ENCODE assay signal across 8 cellular contexts in the genomic region with DNA sequence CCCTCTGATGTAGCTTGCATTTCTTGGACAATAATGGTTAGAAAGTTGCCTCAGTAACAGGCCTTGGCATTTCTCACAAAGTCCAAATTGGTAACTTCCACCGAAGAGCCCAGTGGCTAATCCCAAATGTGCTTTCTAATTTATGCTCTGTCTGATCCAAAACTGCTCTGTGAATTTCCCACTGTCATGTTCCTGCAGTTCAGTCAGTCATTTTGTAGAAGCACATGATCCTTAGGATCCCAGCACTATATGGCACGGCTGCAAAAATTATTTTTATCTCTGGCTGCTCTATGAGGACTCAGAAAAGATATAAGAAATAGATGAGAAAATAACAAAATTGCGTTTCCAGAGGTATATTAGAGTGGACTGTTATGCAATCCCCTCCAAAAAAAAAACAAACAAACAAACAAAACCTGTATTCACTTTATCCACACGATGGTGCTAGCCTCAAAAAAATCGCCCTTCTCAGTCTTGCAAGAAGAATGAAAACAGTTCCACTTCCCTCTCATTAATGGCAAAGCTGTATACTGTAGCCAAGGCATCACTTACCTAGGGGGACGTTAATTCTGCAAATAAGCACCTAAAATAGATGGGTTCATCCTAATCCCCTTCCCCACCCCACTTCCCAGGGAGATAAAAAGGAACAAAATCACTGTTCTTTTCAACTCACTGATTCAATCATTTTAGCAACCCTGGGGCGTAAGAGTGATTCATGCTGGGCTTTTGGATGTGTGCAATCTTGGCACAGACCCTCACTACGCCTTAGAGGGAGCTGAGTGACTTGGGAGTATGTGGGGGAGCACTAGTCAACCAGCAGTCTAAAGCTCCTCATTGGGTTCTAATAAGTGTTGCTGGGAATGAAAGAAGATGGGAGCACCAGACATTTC.
DNase-seq lines count a peak whose midpoint lies in the region; ATAC-seq and TF ChIP-seq lines count a peak whose summit lies in the region.

No MANE protein-coding gene starts in this region.

- peak; percentile 75 for TF ChIP-seq CTCF in VCaP (conservative IDR thresholded peaks at IDR 0.05)

- no peaks in the 10 kb centered on the region for H3K9me3 ChIP-seq in CD4-positive, CD25-positive, alpha-beta regulatory T cell (ENCODE audit: control insufficient read depth in 2 of 2, low read length in 2 of 2)

- peaks cover 0 to 9% (median 0%) of the 10 kb centered on the region in 7 donors for H3K9me3 Mint-ChIP-seq in CD4-positive, CD25-positive, alpha-beta regulatory T cell

- no peak overlapping the region for H3K27ac ChIP-seq in CD4-positive, CD25-positive, alpha-beta regulatory T cell (ENCODE audit: insufficient read depth, low read length, poor library complexity, severe bottlenecking)
- H3K27ac ChIP-seq in VCaP, result no peak overlapping the region

- DNase-seq in CD4-positive, CD25-positive, alpha-beta regulatory T cell, result peak in 2 of 3 donors; percentile 6 to 33
- DNase-seq in LoVo (ENCODE audit: low spot score), result peak; percentile 58
- peak; percentile 27 for DNase-seq in glomerular endothelial cell (ENCODE audit: extremely low read depth, low read depth, low spot score)
- DNase-seq in pulmonary artery endothelial cell (ENCODE audit: low read depth, low spot score), result peak; percentile 35
- DNase-seq in stimulated activated CD4-positive, alpha-beta T cell treated with anti-CD3 and anti-CD28 coated beads, Interleukin-2, amount 100 ng/mL, for 24 hours, result no peak
- DNase-seq in activated CD4-positive, alpha-beta T cell treated with anti-CD3 and anti-CD28 coated beads, Interleukin-2, amount 50 U/mL, for 1 hour, result no peak

- H3K27ac Mint-ChIP-seq in CD4-positive, CD25-positive, alpha-beta regulatory T cell, result no peak overlapping the region

- peaks cover 1% of the 10 kb centered on the region for H3K27me3 ChIP-seq in CD4-positive, CD25-positive, alpha-beta regulatory T cell (ENCODE audit: control insufficient read depth, insufficient read depth, low read length)

- no peak overlapping the region for H3K4me3 ChIP-seq in CD4-positive, CD25-positive, alpha-beta regulatory T cell (ENCODE audit: low read depth, low read length)

- peaks cover 27% of the 10 kb centered on the region for H3K27me3 Mint-ChIP-seq in CD4-positive, CD25-positive, alpha-beta regulatory T cell

- no peaks in the 10 kb centered on the region for H3K36me3 Mint-ChIP-seq in CD4-positive, CD25-positive, alpha-beta regulatory T cell

- no peak for ATAC-seq in CD4-positive, CD25-positive, alpha-beta regulatory T cell (ENCODE audit: low read depth in 2 of 2)
- peak; percentile 57 for ATAC-seq in GM19328 (IDR thresholded peaks at IDR 0.05; ENCODE audit: unreplicated experiment)

- H3K4me1 Mint-ChIP-seq in CD4-positive, CD25-positive, alpha-beta regulatory T cell, result no peaks in the 10 kb centered on the region

- no peak overlapping the region for H3K4me3 Mint-ChIP-seq in CD4-positive, CD25-positive, alpha-beta regulatory T cell

- H3K4me1 ChIP-seq in CD4-positive, CD25-positive, alpha-beta regulatory T cell (ENCODE audit: control insufficient read depth, insufficient read depth, low read length, poor library complexity, severe bottlenecking), result no peaks in the 10 kb centered on the region

- no peaks in the 10 kb centered on the region for H3K36me3 ChIP-seq in CD4-positive, CD25-positive, alpha-beta regulatory T cell (ENCODE audit: control insufficient read depth, insufficient read depth, low read length)

Comparison
In these comparisons a context has a peak if more than half of its experiments do, and no peak if none do; other contexts are left out.
1. DNase-seq: peak in CD4-positive, CD25-positive, alpha-beta regulatory T cell (2 of 3), LoVo (single experiment), glomerular endothelial cell (single experiment) and pulmonary artery endothelial cell (single experiment); none in stimulated activated CD4-positive, alpha-beta T cell treated with anti-CD3 and anti-CD28 coated beads, Interleukin-2, amount 100 ng/mL, for 24 hours (0 of 2) and activated CD4-positive, alpha-beta T cell treated with anti-CD3 and anti-CD28 coated beads, Interleukin-2, amount 50 U/mL, for 1 hour (single experiment).